In the genomic region with DNA sequence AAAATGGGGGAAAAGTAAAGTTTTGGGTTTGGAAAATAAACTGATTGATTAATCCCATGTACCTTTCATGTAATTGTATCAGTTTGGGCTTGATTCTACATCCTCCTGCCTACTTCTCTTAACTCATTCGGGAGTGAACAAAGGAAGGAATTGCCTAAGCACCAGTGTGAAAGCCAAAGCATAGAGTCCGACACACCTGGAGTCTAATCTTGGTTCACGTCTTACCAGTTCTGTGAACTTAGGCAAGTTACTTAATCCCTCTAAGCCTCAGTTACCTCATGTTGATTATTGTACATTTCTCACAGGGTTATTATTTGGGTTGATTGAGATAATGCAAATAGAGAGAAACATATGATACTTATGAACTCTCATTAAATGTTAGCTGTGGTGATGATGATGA, we compare ENCODE assay signal across 11 cellular contexts. TPM values are rescaled to one million over a fixed set of nuclear protein-coding genes. Genes with fewer than 3 reads are reported as not detected.
"Had no signal": no experiment of that assay in that cellular context is flagged by ENCODE, and none has a peak within 500 bp of the region (broad histone marks: within the 10 kb centered on the region; RNA-seq: fewer than 3 reads in every experiment).

No MANE protein-coding gene starts in this region.

- ATAC-seq: GM23338, HCT116 had no signal

- H3K4me3 ChIP-seq: GM23248, GM23338, HAP-1 had no signal

- H3K4me1 Mint-ChIP-seq: GM23338, H9 had no signal

- H3K9ac ChIP-seq: GM23248 had no signal

- H3K9me3 Mint-ChIP-seq: GM23338, H9, HFFc6 had no signal

- H3K27ac Mint-ChIP-seq: GM23338, H9, HFFc6 had no signal

- H3K4me2 ChIP-seq: GM23338 had no signal

- H3K27ac ChIP-seq: GM23248 had no signal

- H3K4me3 Mint-ChIP-seq: GM23338, H9, HFFc6 had no signal

- H3K36me3 ChIP-seq: HAP-1 had no signal

- H2AFZ ChIP-seq: GM23248, GM23338 had no signal

- DNase-seq: GM23248, GOT3, H7, H9, HCEC 1CT, HFFc6 had no signal

RNA-seq across cellular contexts. Expression of a gene that starts 41.1 kb away (rescaled TPM):
- total RNA-seq: GM23248, GM23338, H1, H4, H7, H9, HFFc6 had no signal
